In the genomic region with DNA sequence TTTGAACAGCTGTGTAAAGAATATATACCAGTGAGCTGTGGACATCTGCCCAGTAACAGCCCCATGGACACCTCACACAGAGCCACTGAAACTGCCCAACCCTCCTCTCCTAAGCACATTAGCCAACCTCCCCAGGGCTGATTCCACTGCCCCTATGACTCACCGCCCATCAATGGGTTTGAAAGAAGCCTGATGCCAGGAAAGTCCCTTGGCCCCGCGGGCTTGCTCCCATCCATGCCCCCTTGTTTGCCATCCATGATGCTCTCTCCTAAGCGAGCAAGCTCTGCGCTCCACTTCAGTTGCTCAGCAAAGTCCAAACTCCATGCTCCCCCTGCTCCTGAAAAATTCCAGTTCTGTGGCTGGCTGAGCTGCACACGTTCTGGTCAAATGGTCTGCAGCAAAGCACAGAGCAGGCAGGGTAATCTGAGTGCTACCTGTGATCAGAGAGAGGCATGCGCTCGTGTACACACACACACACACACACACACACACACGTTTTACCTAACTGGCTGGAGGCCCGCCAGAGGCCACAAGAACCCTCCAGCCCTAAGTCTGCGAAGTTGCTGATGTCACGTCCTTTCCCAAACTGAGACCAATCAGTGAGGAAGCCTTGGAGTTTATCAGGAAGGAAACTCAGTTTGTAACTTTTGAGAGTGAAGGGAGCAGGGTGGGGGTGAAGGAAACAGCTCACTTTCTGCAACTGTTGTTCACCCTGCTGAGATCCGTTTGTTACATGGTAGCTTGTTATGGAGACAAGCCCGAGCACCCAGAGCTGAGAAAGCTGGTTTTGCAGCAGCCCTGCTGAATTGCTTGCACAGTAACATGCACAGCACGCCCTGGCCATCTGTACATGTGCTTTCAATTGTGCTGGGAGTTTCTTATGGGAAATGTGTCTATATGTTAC, we compare ENCODE assay signal across 8 cellular contexts. TPM values are rescaled to one million over a fixed set of nuclear protein-coding genes. Genes with fewer than 3 reads are reported as not detected.
A peak's percentile ranks its signal among the peaks of the same experiment; 100 is the strongest.
DNase-seq lines count a peak whose midpoint lies in the region; ATAC-seq and TF ChIP-seq lines count a peak whose summit lies in the region.

TSS of gene ASB9 (minus strand) at position 466 of the 904 bp plus-strand sequence. CDS start at position 257, 209 bp downstream.

- no peaks in the 10 kb centered on the region for H3K36me3 ChIP-seq in A673 (ENCODE audit: insufficient read depth, low read length, poor library complexity, severe bottlenecking)

- in situ Hi-C loops in KBM-7 (cut with MboI; ENCODE audit: low pct_unique_long_range_greater_than_20kb, low sequenced_read_pairs): no loop called here

- no peaks in the 10 kb centered on the region for H3K9me3 ChIP-seq in A673 (ENCODE audit: low read depth, low read length, poor library complexity, severe bottlenecking)

- intact Hi-C loops in A673 (cut with micrococcal nuclease; ENCODE audit: unreplicated experiment): no loop called here

- TF ChIP-seq CTCF in fibroblast of villous mesenchyme (IDR thresholded peaks at IDR 0.05; ENCODE audit: insufficient read depth, low read depth, low read length) (no peak), A673 (conservative IDR thresholded peaks at IDR 0.05; ENCODE audit: low read depth, low read length) (no peak)

- H3K4me1 ChIP-seq in A673 (ENCODE audit: insufficient read depth, low read length, poor library complexity, severe bottlenecking): no peaks in the 10 kb centered on the region

- CTCF ChIA-PET in A673 (lab: Charles Lee): no interaction called here

- POLR2A ChIA-PET in A673 (lab: Charles Lee; ENCODE audit: low non-redundant PET): no interaction called here

- DNase-seq in stimulated activated CD4-positive, alpha-beta T cell treated with anti-CD3 and anti-CD28 coated beads, Interleukin-1b, Interleukin-23, amount 100 ng/mL, for 48 hours: peak; percentile 2
- DNase-seq in stimulated activated CD4-positive, alpha-beta T cell treated with anti-CD3 and anti-CD28 coated beads, Interleukin-4, amount 100 ng/mL, for 4 hours: no peak
- peak; percentile 73 for DNase-seq in KBM-7
- DNase-seq in activated CD4-positive, alpha-beta T cell treated with anti-CD3 and anti-CD28 coated beads, Interleukin-2, amount 50 U/mL, for 1 hour: peak; percentile 4
- peak; percentile 37 for DNase-seq in fibroblast of villous mesenchyme (ENCODE audit: low read depth)
- peak; percentile 22 for DNase-seq in pulmonary artery endothelial cell (ENCODE audit: low read depth, low spot score)
- DNase-seq in A673 (ENCODE audit: low spot score): no peak

- no peaks in the 10 kb centered on the region for H3K27me3 ChIP-seq in A673 (replicated peaks; ENCODE audit: insufficient read depth, low read depth, low read length, poor library complexity)

- no peak within 1 kb of the TSS for H3K27ac ChIP-seq in A673 (ENCODE audit: low read depth, low read length, poor library complexity, severe bottlenecking)

- no peak for ATAC-seq in GM21529 (IDR thresholded peaks at IDR 0.05; ENCODE audit: unreplicated experiment)

- H3K4me3 ChIP-seq in fibroblast of villous mesenchyme (ENCODE audit: low read depth, low read length) (no peak within 1 kb of the TSS), A673 (ENCODE audit: low read depth, low read length, poor library complexity, severe bottlenecking) (no peak within 1 kb of the TSS)

- no TSS peak for BruUV-seq in A673 (replicated peaks; lab: Mats Ljungman, UMichigan)

RNA-seq across cellular contexts. Expression of gene ASB9, which starts in this region (rescaled TPM):
- 0.64 and 2.6 TPM in 2 replicates for total RNA-seq in fibroblast of villous mesenchyme
- total RNA-seq in pulmonary artery endothelial cell: 9.2 and 21.0 TPM in 2 replicates
- not detected in 2 replicates for total RNA-seq in A673 (2021)

Comparison
In these comparisons a context has a peak if more than half of its experiments do, and no peak if none do; other contexts are left out.
1. DNase-seq: peak in stimulated activated CD4-positive, alpha-beta T cell treated with anti-CD3 and anti-CD28 coated beads, Interleukin-1b, Interleukin-23, amount 100 ng/mL, for 48 hours (single experiment), KBM-7 (single experiment), activated CD4-positive, alpha-beta T cell treated with anti-CD3 and anti-CD28 coated beads, Interleukin-2, amount 50 U/mL, for 1 hour (single experiment), fibroblast of villous mesenchyme (single experiment) and pulmonary artery endothelial cell (single experiment); none in stimulated activated CD4-positive, alpha-beta T cell treated with anti-CD3 and anti-CD28 coated beads, Interleukin-4, amount 100 ng/mL, for 4 hours (0 of 2) and A673 (single experiment).